ENCODE assay signal across 18 cellular contexts in the genomic region with DNA sequence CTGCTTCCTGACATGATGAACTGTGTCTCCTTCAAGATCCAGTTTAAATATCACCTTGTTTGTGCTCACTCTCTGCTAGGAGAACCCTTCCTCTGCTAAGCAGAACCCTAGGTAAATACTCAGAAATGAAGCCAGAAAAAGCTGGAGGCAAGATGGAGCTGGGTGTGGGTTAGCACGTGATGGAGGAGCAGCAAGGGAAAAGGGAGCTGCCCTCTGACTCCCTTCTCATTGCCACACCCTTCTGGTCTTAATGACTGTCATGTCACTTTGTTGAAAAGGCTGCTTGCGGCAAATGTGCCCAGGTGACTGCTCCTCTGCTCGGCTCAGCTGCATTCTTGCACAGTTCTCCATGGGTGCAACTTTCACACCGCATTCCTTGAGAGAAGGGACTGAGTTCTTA. TPM values are rescaled to one million over a fixed set of nuclear protein-coding genes. Genes with fewer than 3 reads are reported as not detected.
DNase-seq lines count a peak whose midpoint lies in the region; ATAC-seq and TF ChIP-seq lines count a peak whose summit lies in the region.
"Had no signal": no experiment of that assay in that cellular context is flagged by ENCODE, and none has a peak within 500 bp of the region (broad histone marks: within the 10 kb centered on the region; RNA-seq: fewer than 3 reads in every experiment).

No MANE protein-coding gene starts in this region.

- H3K9me3 Mint-ChIP-seq in GM23338 (no peaks in the 10 kb centered on the region), neural progenitor cell (no peaks in the 10 kb centered on the region)
- H3K9me3 Mint-ChIP-seq: HFFc6 had no signal

- no peak for TF ChIP-seq CTCF in GM23338 (conservative IDR thresholded peaks at IDR 0.05; ENCODE audit: low read depth in 2 of 2)
- no peak for TF ChIP-seq CTCF in neural progenitor cell (IDR thresholded peaks at IDR 0.05)

- H3K36me3 ChIP-seq in GM23338 (ENCODE audit: insufficient read depth), result no peaks in the 10 kb centered on the region
- H3K36me3 ChIP-seq in neural progenitor cell, result no peaks in the 10 kb centered on the region
- H3K36me3 ChIP-seq: HAP-1 had no signal

- H3K79me2 ChIP-seq in GM23338 (replicated peaks; ENCODE audit: insufficient read depth) (no peaks in the 10 kb centered on the region), neural progenitor cell (ENCODE audit: low read depth) (no peaks in the 10 kb centered on the region)

- H3K4me3 ChIP-seq in GM23338 (no peak overlapping the region), neural progenitor cell (no peak overlapping the region)
- H3K4me3 ChIP-seq: HAP-1 had no signal

- ATAC-seq in GM23338 (no peak), left colon (peak; percentile 53), HG03135 (IDR thresholded peaks at IDR 0.05; ENCODE audit: unreplicated experiment) (no peak), GM18502 (IDR thresholded peaks at IDR 0.05; ENCODE audit: poor library complexity, unreplicated experiment) (no peak)

- intact Hi-C loops in left colon (cut with DNase I, micrococcal nuclease), result no loop called here

- H3K27me3 ChIP-seq in GM23338 (ENCODE audit: insufficient read depth) (no peaks in the 10 kb centered on the region), neural progenitor cell (no peaks in the 10 kb centered on the region)

- H3K9me3 ChIP-seq in neural progenitor cell (ENCODE audit: low read depth), result no peaks in the 10 kb centered on the region
- H3K9me3 ChIP-seq: HAP-1 had no signal

- H3K9me2 ChIP-seq in GM23338 (ENCODE audit: insufficient read depth), result no peaks in the 10 kb centered on the region

- H3K36me3 Mint-ChIP-seq in GM23338 (ENCODE audit: low read depth) (no peaks in the 10 kb centered on the region), neural progenitor cell (no peaks in the 10 kb centered on the region)
- H3K36me3 Mint-ChIP-seq: CD4-positive, alpha-beta memory T cell had no signal

- no peaks in the 10 kb centered on the region for H3K4me1 ChIP-seq in GM23338 (ENCODE audit: insufficient read depth)
- H3K4me1 ChIP-seq in neural progenitor cell, result no peaks in the 10 kb centered on the region
- H3K4me1 ChIP-seq: HAP-1 had no signal

- H2AFZ ChIP-seq in GM23338 (peak overlapping the region; percentile 78), neural progenitor cell (replicated peaks) (no peak overlapping the region)

- H3K27ac Mint-ChIP-seq in GM23338 (no peak overlapping the region), neural progenitor cell (peak overlapping the region; percentile 17)
- H3K27ac Mint-ChIP-seq: CD4-positive, alpha-beta memory T cell; HFFc6 had no signal

- H3K4me3 Mint-ChIP-seq in GM23338 (no peak overlapping the region), neural progenitor cell (no peak overlapping the region)
- H3K4me3 Mint-ChIP-seq: CD4-positive, alpha-beta memory T cell; HFFc6 had no signal

- H3F3A ChIP-seq in GM23338 (replicated peaks; ENCODE audit: low read depth), result no peaks in the 10 kb centered on the region
- no peaks in the 10 kb centered on the region for H3F3A ChIP-seq in neural progenitor cell (ENCODE audit: low read depth)

- H3K27me3 Mint-ChIP-seq in GM23338 (ENCODE audit: insufficient read depth, low read depth, poor library complexity) (peaks cover 4% of the 10 kb centered on the region), neural progenitor cell (ENCODE audit: insufficient read depth, low read depth) (peaks cover 7% of the 10 kb centered on the region)

- no peak overlapping the region for H3K9ac ChIP-seq in neural progenitor cell

- H3K4me1 Mint-ChIP-seq in GM23338 (no peaks in the 10 kb centered on the region; the same call in 1 of the 3 replicates), neural progenitor cell (peaks cover 39% of the 10 kb centered on the region)
- H3K4me1 Mint-ChIP-seq: CD4-positive, alpha-beta memory T cell had no signal

- no peak for DNase-seq in GM23338 (ENCODE audit: low spot score)
- peak; percentile 31 for DNase-seq in SW480 (ENCODE audit: low spot score)
- DNase-seq in left colon, result no peak
- no peak for DNase-seq in neural progenitor cell (ENCODE audit: low spot score)
- no peak for DNase-seq in T-helper 9 cell
- DNase-seq in amniotic stem cell (lab: John Stamatoyannopoulos, UW), result no peak
- DNase-seq: C1 segment of cervical spinal cord; Calu3; CD4-positive, alpha-beta memory T cell; COR-L47; DMS53; DMS79 treated with DMSO at 0.1 percent for 48 hours; GF-D8; GOT3; HFFc6 had no signal

- H3K4me2 ChIP-seq in GM23338 (no peak overlapping the region), neural progenitor cell (no peak overlapping the region)

- H3K27ac ChIP-seq in GM23338 (ENCODE audit: low read depth) (no peak overlapping the region), neural progenitor cell (no peak overlapping the region)

- H4K20me1 ChIP-seq in GM23338 (replicated peaks; ENCODE audit: insufficient read depth) (no peaks in the 10 kb centered on the region), neural progenitor cell (ENCODE audit: low read depth) (no peaks in the 10 kb centered on the region)

TF ChIP-seq in GM23338, 12 proteins besides CTCF, POLR2A, EP300 and RAD21 (continues in another document):
- TF ChIP-seq, protein P1, sequence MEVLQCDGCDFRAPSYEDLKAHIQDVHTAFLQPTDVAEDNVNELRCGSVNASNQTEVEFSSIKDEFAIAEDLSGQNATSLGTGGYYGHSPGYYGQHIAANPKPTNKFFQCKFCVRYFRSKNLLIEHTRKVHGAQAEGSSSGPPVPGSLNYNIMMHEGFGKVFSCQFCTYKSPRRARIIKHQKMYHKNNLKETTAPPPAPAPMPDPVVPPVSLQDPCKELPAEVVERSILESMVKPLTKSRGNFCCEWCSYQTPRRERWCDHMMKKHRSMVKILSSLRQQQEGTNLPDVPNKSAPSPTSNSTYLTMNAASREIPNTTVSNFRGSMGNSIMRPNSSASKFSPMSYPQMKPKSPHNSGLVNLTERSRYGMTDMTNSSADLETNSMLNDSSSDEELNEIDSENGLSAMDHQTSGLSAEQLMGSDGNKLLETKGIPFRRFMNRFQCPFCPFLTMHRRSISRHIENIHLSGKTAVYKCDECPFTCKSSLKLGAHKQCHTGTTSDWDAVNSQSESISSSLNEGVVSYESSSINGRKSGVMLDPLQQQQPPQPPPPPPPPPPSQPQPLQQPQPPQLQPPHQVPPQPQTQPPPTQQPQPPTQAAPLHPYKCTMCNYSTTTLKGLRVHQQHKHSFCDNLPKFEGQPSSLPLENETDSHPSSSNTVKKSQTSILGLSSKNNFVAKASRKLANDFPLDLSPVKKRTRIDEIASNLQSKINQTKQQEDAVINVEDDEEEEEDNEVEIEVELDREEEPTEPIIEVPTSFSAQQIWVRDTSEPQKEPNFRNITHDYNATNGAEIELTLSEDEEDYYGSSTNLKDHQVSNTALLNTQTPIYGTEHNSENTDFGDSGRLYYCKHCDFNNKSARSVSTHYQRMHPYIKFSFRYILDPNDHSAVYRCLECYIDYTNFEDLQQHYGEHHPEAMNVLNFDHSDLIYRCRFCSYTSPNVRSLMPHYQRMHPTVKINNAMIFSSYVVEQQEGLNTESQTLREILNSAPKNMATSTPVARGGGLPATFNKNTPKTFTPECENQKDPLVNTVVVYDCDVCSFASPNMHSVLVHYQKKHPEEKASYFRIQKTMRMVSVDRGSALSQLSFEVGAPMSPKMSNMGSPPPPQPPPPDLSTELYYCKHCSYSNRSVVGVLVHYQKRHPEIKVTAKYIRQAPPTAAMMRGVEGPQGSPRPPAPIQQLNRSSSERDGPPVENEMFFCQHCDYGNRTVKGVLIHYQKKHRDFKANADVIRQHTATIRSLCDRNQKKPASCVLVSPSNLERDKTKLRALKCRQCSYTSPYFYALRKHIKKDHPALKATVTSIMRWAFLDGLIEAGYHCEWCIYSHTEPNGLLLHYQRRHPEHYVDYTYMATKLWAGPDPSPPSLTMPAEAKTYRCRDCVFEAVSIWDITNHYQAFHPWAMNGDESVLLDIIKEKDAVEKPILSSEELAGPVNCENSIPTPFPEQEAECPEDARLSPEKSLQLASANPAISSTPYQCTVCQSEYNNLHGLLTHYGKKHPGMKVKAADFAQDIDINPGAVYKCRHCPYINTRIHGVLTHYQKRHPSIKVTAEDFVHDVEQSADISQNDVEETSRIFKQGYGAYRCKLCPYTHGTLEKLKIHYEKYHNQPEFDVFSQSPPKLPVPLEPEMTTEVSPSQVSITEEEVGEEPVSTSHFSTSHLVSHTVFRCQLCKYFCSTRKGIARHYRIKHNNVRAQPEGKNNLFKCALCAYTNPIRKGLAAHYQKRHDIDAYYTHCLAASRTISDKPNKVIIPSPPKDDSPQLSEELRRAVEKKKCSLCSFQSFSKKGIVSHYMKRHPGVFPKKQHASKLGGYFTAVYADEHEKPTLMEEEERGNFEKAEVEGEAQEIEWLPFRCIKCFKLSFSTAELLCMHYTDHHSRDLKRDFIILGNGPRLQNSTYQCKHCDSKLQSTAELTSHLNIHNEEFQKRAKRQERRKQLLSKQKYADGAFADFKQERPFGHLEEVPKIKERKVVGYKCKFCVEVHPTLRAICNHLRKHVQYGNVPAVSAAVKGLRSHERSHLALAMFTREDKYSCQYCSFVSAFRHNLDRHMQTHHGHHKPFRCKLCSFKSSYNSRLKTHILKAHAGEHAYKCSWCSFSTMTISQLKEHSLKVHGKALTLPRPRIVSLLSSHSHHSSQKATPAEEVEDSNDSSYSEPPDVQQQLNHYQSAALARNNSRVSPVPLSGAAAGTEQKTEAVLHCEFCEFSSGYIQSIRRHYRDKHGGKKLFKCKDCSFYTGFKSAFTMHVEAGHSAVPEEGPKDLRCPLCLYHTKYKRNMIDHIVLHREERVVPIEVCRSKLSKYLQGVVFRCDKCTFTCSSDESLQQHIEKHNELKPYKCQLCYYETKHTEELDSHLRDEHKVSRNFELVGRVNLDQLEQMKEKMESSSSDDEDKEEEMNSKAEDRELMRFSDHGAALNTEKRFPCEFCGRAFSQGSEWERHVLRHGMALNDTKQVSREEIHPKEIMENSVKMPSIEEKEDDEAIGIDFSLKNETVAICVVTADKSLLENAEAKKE (CRISPR knock-in tag; IDR thresholded peaks at IDR 0.05), result no peak
- no peak for TF ChIP-seq EZH2phosphoT487 (IDR thresholded peaks at IDR 0.05; ENCODE audit: unreplicated experiment)
- no peak for TF ChIP-seq EZH2 (IDR thresholded peaks at IDR 0.05; ENCODE audit: low read depth, unreplicated experiment)

RNA-seq across cellular contexts. Expression of a gene that starts 36.3 kb away (rescaled TPM):
- total RNA-seq in GM23338 (2014; rRNA removed; shearing (Covaris generic)), result 6.8 and 7.7 TPM in 2 replicates
- polyA plus RNA-seq in GM23338 (2016; fragmentation: Nextera tagmentation; extraction: Ambion mirVana), result 3.0 and 3.7 TPM in 2 replicates
- total RNA-seq in left colon, result 10 to 100 TPM; 26.0 to 28.3 TPM
- 0.41 and 1.3 TPM in 2 replicates for total RNA-seq in neural progenitor cell (ENCODE audit: low replicate concordance)
